8 cellular contexts compared by ENCODE assay signal in genomic region chr17:80892900-80893603, GRCh38.
DNase-seq lines count a peak whose midpoint lies in the region; ATAC-seq lines count a peak whose summit lies in the region.

No MANE protein-coding gene starts in this region.

- H3K9me3 Mint-ChIP-seq in stimulated activated effector memory CD8-positive, alpha-beta T cell treated with anti-CD3 and anti-CD28 coated beads, Interleukin-12 subunit alpha, Interleukin-12 subunit beta, amount 100 ng/mL, for 72 hours: no peaks in the 10 kb centered on the region

- DNase-seq in NCI-H510A (lab: John Stamatoyannopoulos, UW) (peak; percentile 10), NCI-H510A treated with DMSO at 0.1 percent for 48 hours (lab: John Stamatoyannopoulos, UW) (no peak), islet precursor cell (no peak), NCI-H1048 (lab: John Stamatoyannopoulos, UW) (no peak)
- DNase-seq in activated CD4-positive, alpha-beta T cell treated with anti-CD3 and anti-CD28 coated beads, Interleukin-2, amount 50 U/mL, for 1 hour: peak; percentile 54
- peak; percentile 52 to 83 for DNase-seq in stimulated activated effector memory CD8-positive, alpha-beta T cell treated with anti-CD3 and anti-CD28 coated beads, Interleukin-12 subunit alpha, Interleukin-12 subunit beta, amount 100 ng/mL, for 72 hours (ENCODE audit: low spot score in 2 of 2)

- H3K36me3 Mint-ChIP-seq in stimulated activated effector memory CD8-positive, alpha-beta T cell treated with anti-CD3 and anti-CD28 coated beads, Interleukin-12 subunit alpha, Interleukin-12 subunit beta, amount 100 ng/mL, for 72 hours: peaks cover 96% of the 10 kb centered on the region

- peaks cover 90% of the 10 kb centered on the region for H3K4me1 Mint-ChIP-seq in stimulated activated effector memory CD8-positive, alpha-beta T cell treated with anti-CD3 and anti-CD28 coated beads, Interleukin-12 subunit alpha, Interleukin-12 subunit beta, amount 100 ng/mL, for 72 hours

- peak overlapping the region; percentile 66 for H3K4me3 Mint-ChIP-seq in stimulated activated effector memory CD8-positive, alpha-beta T cell treated with anti-CD3 and anti-CD28 coated beads, Interleukin-12 subunit alpha, Interleukin-12 subunit beta, amount 100 ng/mL, for 72 hours

- H3K27ac Mint-ChIP-seq in stimulated activated effector memory CD8-positive, alpha-beta T cell treated with anti-CD3 and anti-CD28 coated beads, Interleukin-12 subunit alpha, Interleukin-12 subunit beta, amount 100 ng/mL, for 72 hours: peak overlapping the region; percentile 97

- ATAC-seq in esophagus mucosa: peak; percentile 41
- peak; percentile 65 for ATAC-seq in stimulated activated effector memory CD8-positive, alpha-beta T cell treated with anti-CD3 and anti-CD28 coated beads, Interleukin-12 subunit alpha, Interleukin-12 subunit beta, amount 100 ng/mL, for 72 hours
- no peak for ATAC-seq in GM18907 (IDR thresholded peaks at IDR 0.05; ENCODE audit: unreplicated experiment)

Comparison
In these comparisons a context has a peak if more than half of its experiments do, and no peak if none do; other contexts are left out.
1. DNase-seq: peak in NCI-H510A (single experiment), activated CD4-positive, alpha-beta T cell treated with anti-CD3 and anti-CD28 coated beads, Interleukin-2, amount 50 U/mL, for 1 hour (single experiment) and stimulated activated effector memory CD8-positive, alpha-beta T cell treated with anti-CD3 and anti-CD28 coated beads, Interleukin-12 subunit alpha, Interleukin-12 subunit beta, amount 100 ng/mL, for 72 hours (2 of 2); none in NCI-H510A treated with DMSO at 0.1 percent for 48 hours (single experiment), islet precursor cell (single experiment) and NCI-H1048 (single experiment).